Comparison of ENCODE assay signal across 8 cellular contexts in the genomic region with DNA sequence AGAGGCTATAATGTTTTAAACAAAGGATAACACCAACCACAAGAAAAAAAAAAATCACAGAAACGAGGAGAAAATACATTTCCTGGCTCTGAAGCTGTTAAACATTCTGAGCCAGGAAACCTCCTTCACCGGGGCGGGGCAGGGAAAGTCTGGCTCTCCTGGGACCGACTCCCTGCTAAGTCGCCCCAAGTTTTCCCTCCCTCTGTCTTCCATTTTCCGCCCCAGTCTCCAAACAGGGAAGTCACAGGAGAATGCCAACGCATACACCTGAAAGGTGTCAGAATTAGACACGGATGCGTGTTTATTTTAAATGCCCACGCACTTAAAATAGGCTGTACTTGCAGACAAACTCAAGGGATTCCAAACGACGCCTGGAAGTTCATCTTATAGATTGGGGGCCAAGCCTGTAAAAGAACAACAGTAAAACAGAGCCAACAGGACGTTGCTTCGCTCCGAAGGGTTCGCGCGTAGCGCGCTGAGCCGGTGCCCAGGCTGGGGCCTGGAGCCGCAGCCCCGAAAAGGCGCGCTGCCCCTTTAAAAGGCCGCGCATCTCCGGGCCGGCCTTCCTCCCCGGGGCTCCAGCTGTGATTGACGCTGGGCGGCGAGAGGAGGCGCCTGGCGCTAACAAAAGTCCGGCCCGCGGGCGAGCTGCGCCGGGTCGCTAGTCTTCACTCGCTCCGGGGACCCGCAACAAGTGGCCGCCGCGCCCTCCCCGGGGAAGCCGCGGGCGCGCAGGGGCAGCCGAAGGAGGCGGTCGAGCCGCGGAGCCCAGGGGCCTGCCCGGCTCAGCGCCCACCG. TPM values are rescaled to one million over a fixed set of nuclear protein-coding genes. Genes with fewer than 3 reads are reported as not detected.
DNase-seq lines count a peak whose midpoint lies in the region; ATAC-seq and TF ChIP-seq lines count a peak whose summit lies in the region.

A gene (plus strand): TSS at position 653 of the 798 bp plus-strand sequence.

- peak within 1 kb of the TSS; percentile 97 to 98 (median 97) for H3K27ac Mint-ChIP-seq in nephron

- H3K27me3 ChIP-seq in RWPE2 (ENCODE audit: insufficient read depth, poor library complexity, severe bottlenecking) (peaks cover 48% of the 10 kb centered on the region), foreskin keratinocyte (peaks cover 4% of the 10 kb centered on the region)

- H3K4me1 ChIP-seq in RWPE2 (ENCODE audit: insufficient read depth, poor library complexity, severe bottlenecking) (no peaks in the 10 kb centered on the region), foreskin keratinocyte (peaks cover 5% of the 10 kb centered on the region)

- peak; percentile 80 for ATAC-seq in RWPE2 (ENCODE audit: low read depth)
- peak; percentile 90 for ATAC-seq in foreskin keratinocyte
- ATAC-seq in HG03378 (IDR thresholded peaks at IDR 0.05; ENCODE audit: unreplicated experiment), result no peak
- ATAC-seq in GM21526 (IDR thresholded peaks at IDR 0.05; ENCODE audit: low FRiP score, unreplicated experiment), result no peak
- ATAC-seq in GM18520 (IDR thresholded peaks at IDR 0.05; ENCODE audit: unreplicated experiment), result no peak

- H3K36me3 ChIP-seq in RWPE2 (ENCODE audit: low read depth), result no peaks in the 10 kb centered on the region

- no peaks in the 10 kb centered on the region for H3K9me3 ChIP-seq in RWPE2 (ENCODE audit: severe bottlenecking)

- H3K36me3 Mint-ChIP-seq in nephron (ENCODE audit: low read depth), result peaks cover 15% of the 10 kb centered on the region

- TF ChIP-seq CTCF in RWPE2 (IDR thresholded peaks at IDR 0.05; ENCODE audit: poor library complexity, severe bottlenecking) (peak; percentile 21), foreskin keratinocyte (conservative IDR thresholded peaks at IDR 0.05) (peak; percentile 52), nephron (IDR thresholded peaks at IDR 0.05; ENCODE audit: unreplicated experiment in 3 of 3) (peak in 1 of 3 experiments; percentile 34)

- peaks cover 34% of the 10 kb centered on the region for H3K4me1 Mint-ChIP-seq in nephron

- H3K9me3 Mint-ChIP-seq in nephron, result no peaks in the 10 kb centered on the region

- H3K4me3 ChIP-seq in RWPE2 (ENCODE audit: severe bottlenecking), result peak within 1 kb of the TSS; percentile 37

- DNase-seq in A172 (ENCODE audit: low spot score) (peak; percentile 64), GOT3 (lab: John Stamatoyannopoulos, UW) (peak; percentile 63), RWPE2 (ENCODE audit: low spot score) (no peak), foreskin keratinocyte (peak in 1 of 2 donors; percentile 63)

- peaks cover 14% of the 10 kb centered on the region for H3K27me3 Mint-ChIP-seq in nephron (ENCODE audit: low read depth)

- H3K27ac ChIP-seq in RWPE2 (ENCODE audit: poor library complexity, severe bottlenecking), result no peak within 1 kb of the TSS
- peak within 1 kb of the TSS; percentile 49 for H3K27ac ChIP-seq in foreskin keratinocyte

- H3K4me3 Mint-ChIP-seq in nephron, result peak within 1 kb of the TSS; percentile 93 to 98 (median 96)

RNA-seq across cellular contexts. Expression of the gene that starts here (rescaled TPM):
- 4.0 and 4.1 TPM in 2 replicates for total RNA-seq in A172 (2014; rRNA removed; shearing (Covaris generic))
- 3.7 and 4.8 TPM in 2 replicates for total RNA-seq in foreskin keratinocyte
- polyA plus RNA-seq in foreskin keratinocyte, result 2.6 TPM in 2 replicates

Comparison
In these comparisons a context has a peak if more than half of its experiments do, and no peak if none do; other contexts are left out.
1. ATAC-seq: peak in RWPE2 (single experiment) and foreskin keratinocyte (single experiment); none in HG03378 (single experiment), GM21526 (single experiment) and GM18520 (single experiment).